In the genomic region with DNA sequence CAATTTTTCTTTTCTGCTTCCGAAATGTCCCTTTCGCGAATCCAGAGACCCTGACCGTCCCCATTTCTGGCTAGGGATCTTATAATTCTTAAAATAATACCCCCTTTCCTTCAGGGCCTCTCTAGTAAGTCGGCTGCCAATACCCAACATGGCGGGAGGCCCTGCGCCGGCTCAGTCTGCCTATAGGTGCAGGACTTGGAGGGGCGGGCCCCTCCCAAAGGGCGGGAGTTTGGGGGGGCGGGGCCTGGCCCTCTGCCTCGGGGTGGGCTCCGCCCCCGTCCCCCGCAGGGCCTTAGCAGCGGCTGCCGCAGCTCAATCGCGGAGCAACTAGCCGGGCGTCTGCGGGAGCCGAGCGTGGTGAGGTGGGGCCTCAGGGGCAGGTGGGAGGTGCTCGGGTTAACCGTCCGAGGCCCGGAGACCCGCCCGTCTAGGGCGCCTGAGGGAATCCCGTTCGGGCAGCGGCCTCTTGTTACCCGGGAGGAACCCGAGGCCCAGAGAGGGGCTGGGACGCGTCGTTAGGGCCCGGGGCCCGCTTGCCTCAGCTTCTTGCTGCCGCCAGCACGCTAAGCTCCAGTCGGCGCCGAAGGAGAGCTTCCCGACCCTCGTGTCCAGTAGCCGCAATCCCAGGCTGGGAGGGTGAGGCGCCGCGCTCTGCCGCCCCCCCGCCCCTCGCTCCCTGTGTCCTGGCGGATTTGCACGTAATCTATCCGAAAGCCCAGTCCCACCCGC, we compare ENCODE assay signal across 1 cellular context.
TF ChIP-seq lines count a peak whose summit lies in the region.

A gene with protein sequence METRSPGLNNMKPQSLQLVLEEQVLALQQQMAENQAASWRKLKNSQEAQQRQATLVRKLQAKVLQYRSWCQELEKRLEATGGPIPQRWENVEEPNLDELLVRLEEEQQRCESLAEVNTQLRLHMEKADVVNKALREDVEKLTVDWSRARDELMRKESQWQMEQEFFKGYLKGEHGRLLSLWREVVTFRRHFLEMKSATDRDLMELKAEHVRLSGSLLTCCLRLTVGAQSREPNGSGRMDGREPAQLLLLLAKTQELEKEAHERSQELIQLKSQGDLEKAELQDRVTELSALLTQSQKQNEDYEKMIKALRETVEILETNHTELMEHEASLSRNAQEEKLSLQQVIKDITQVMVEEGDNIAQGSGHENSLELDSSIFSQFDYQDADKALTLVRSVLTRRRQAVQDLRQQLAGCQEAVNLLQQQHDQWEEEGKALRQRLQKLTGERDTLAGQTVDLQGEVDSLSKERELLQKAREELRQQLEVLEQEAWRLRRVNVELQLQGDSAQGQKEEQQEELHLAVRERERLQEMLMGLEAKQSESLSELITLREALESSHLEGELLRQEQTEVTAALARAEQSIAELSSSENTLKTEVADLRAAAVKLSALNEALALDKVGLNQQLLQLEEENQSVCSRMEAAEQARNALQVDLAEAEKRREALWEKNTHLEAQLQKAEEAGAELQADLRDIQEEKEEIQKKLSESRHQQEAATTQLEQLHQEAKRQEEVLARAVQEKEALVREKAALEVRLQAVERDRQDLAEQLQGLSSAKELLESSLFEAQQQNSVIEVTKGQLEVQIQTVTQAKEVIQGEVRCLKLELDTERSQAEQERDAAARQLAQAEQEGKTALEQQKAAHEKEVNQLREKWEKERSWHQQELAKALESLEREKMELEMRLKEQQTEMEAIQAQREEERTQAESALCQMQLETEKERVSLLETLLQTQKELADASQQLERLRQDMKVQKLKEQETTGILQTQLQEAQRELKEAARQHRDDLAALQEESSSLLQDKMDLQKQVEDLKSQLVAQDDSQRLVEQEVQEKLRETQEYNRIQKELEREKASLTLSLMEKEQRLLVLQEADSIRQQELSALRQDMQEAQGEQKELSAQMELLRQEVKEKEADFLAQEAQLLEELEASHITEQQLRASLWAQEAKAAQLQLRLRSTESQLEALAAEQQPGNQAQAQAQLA (N-terminal part only) (plus strand): TSS at position 718 of the 729 bp plus-strand sequence. CDS start 6,770 bp downstream, outside the sequence.

TF ChIP-seq in HepG2, 621 proteins besides CTCF, POLR2A, EP300 and RAD21 (continued from another document):
- TF ChIP-seq, protein P1, sequence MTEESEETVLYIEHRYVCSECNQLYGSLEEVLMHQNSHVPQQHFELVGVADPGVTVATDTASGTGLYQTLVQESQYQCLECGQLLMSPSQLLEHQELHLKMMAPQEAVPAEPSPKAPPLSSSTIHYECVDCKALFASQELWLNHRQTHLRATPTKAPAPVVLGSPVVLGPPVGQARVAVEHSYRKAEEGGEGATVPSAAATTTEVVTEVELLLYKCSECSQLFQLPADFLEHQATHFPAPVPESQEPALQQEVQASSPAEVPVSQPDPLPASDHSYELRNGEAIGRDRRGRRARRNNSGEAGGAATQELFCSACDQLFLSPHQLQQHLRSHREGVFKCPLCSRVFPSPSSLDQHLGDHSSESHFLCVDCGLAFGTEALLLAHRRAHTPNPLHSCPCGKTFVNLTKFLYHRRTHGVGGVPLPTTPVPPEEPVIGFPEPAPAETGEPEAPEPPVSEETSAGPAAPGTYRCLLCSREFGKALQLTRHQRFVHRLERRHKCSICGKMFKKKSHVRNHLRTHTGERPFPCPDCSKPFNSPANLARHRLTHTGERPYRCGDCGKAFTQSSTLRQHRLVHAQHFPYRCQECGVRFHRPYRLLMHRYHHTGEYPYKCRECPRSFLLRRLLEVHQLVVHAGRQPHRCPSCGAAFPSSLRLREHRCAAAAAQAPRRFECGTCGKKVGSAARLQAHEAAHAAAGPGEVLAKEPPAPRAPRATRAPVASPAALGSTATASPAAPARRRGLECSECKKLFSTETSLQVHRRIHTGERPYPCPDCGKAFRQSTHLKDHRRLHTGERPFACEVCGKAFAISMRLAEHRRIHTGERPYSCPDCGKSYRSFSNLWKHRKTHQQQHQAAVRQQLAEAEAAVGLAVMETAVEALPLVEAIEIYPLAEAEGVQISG (CRISPR knock-in tag; IDR thresholded peaks at IDR 0.05) = peak; percentile 69; the same call in 1 of the 2 replicates
- peak; percentile 67 for TF ChIP-seq RXRB (CRISPR knock-in tag; IDR thresholded peaks at IDR 0.05; ENCODE audit: borderline replicate concordance)
- 0 out of 2 replicates have a peak, but pooled peaks have one; percentile 3 for TF ChIP-seq GTF2F1 (IDR thresholded peaks at IDR 0.05; ENCODE audit: low read length)
- no peak for TF ChIP-seq MAFK (conservative IDR thresholded peaks at IDR 0.05 in 1 of 2, IDR thresholded peaks at IDR 0.05 in 1 of 2; ENCODE audit: low read length in 2 of 2)
- no peak for TF ChIP-seq SCMH1 (CRISPR knock-in tag; IDR thresholded peaks at IDR 0.05; ENCODE audit: borderline replicate concordance)
- TF ChIP-seq, protein P2, sequence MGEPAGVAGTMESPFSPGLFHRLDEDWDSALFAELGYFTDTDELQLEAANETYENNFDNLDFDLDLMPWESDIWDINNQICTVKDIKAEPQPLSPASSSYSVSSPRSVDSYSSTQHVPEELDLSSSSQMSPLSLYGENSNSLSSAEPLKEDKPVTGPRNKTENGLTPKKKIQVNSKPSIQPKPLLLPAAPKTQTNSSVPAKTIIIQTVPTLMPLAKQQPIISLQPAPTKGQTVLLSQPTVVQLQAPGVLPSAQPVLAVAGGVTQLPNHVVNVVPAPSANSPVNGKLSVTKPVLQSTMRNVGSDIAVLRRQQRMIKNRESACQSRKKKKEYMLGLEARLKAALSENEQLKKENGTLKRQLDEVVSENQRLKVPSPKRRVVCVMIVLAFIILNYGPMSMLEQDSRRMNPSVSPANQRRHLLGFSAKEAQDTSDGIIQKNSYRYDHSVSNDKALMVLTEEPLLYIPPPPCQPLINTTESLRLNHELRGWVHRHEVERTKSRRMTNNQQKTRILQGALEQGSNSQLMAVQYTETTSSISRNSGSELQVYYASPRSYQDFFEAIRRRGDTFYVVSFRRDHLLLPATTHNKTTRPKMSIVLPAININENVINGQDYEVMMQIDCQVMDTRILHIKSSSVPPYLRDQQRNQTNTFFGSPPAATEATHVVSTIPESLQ (CRISPR knock-in tag; conservative IDR thresholded peaks at IDR 0.05) = peak; percentile 84; the same call in 1 of the 2 replicates
- TF ChIP-seq, protein P3, sequence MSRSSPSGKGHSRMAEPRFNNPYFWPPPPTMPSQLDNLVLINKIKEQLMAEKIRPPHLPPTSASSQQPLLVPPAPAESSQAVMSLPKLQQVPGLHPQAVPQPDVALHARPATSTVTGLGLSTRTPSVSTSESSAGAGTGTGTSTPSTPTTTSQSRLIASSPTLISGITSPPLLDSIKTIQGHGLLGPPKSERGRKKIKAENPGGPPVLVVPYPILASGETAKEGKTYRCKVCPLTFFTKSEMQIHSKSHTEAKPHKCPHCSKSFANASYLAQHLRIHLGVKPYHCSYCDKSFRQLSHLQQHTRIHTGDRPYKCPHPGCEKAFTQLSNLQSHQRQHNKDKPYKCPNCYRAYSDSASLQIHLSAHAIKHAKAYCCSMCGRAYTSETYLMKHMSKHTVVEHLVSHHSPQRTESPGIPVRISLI (CRISPR knock-in tag; IDR thresholded peaks at IDR 0.05; ENCODE audit: borderline replicate concordance) = no peak
- TF ChIP-seq ZNF678 (CRISPR knock-in tag; IDR thresholded peaks at IDR 0.05) = peak; percentile 70
- TF ChIP-seq NFYB (CRISPR knock-in tag; IDR thresholded peaks at IDR 0.05) = peak; percentile 64
- TF ChIP-seq, protein P4, sequence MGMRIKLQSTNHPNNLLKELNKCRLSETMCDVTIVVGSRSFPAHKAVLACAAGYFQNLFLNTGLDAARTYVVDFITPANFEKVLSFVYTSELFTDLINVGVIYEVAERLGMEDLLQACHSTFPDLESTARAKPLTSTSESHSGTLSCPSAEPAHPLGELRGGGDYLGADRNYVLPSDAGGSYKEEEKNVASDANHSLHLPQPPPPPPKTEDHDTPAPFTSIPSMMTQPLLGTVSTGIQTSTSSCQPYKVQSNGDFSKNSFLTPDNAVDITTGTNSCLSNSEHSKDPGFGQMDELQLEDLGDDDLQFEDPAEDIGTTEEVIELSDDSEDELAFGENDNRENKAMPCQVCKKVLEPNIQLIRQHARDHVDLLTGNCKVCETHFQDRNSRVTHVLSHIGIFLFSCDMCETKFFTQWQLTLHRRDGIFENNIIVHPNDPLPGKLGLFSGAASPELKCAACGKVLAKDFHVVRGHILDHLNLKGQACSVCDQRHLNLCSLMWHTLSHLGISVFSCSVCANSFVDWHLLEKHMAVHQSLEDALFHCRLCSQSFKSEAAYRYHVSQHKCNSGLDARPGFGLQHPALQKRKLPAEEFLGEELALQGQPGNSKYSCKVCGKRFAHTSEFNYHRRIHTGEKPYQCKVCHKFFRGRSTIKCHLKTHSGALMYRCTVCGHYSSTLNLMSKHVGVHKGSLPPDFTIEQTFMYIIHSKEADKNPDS (CRISPR knock-in tag; IDR thresholded peaks at IDR 0.05) = peak; percentile 80; the same call in 1 of the 2 replicates
- no peak; the same call in 2 of the 3 replicates for TF ChIP-seq MXI1 (IDR thresholded peaks at IDR 0.05; ENCODE audit: borderline replicate concordance, low read depth, low read length)
- TF ChIP-seq ZBTB21 (CRISPR knock-in tag; IDR thresholded peaks at IDR 0.05) = no peak; the same call in 1 of the 2 replicates
- TF ChIP-seq, protein P5, sequence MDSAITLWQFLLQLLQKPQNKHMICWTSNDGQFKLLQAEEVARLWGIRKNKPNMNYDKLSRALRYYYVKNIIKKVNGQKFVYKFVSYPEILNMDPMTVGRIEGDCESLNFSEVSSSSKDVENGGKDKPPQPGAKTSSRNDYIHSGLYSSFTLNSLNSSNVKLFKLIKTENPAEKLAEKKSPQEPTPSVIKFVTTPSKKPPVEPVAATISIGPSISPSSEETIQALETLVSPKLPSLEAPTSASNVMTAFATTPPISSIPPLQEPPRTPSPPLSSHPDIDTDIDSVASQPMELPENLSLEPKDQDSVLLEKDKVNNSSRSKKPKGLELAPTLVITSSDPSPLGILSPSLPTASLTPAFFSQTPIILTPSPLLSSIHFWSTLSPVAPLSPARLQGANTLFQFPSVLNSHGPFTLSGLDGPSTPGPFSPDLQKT (CRISPR knock-in tag; IDR thresholded peaks at IDR 0.05; ENCODE audit: borderline replicate concordance) = no peak
- TF ChIP-seq TP53 (CRISPR knock-in tag; conservative IDR thresholded peaks at IDR 0.05) = peak; percentile 90
- no peak for TF ChIP-seq MED8 (CRISPR knock-in tag; IDR thresholded peaks at IDR 0.05; ENCODE audit: insufficient replicate concordance)
- TF ChIP-seq, protein P6, sequence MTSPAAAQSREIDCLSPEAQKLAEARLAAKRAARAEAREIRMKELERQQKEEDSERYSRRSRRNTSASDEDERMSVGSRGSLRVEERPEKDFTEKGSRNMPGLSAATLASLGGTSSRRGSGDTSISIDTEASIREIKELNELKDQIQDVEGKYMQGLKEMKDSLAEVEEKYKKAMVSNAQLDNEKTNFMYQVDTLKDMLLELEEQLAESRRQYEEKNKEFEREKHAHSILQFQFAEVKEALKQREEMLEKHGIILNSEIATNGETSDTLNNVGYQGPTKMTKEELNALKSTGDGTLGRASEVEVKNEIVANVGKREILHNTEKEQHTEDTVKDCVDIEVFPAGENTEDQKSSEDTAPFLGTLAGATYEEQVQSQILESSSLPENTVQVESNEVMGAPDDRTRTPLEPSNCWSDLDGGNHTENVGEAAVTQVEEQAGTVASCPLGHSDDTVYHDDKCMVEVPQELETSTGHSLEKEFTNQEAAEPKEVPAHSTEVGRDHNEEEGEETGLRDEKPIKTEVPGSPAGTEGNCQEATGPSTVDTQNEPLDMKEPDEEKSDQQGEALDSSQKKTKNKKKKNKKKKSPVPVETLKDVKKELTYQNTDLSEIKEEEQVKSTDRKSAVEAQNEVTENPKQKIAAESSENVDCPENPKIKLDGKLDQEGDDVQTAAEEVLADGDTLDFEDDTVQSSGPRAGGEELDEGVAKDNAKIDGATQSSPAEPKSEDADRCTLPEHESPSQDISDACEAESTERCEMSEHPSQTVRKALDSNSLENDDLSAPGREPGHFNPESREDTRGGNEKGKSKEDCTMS (CRISPR knock-in tag; conservative IDR thresholded peaks at IDR 0.05) = no peak
- TF ChIP-seq ZNF329 (CRISPR knock-in tag; IDR thresholded peaks at IDR 0.05; ENCODE audit: low read depth) = no peak
- TF ChIP-seq ZNF737 (CRISPR knock-in tag; IDR thresholded peaks at IDR 0.05; ENCODE audit: borderline replicate concordance) = peak; percentile 93
- TF ChIP-seq STAT5B (CRISPR knock-in tag; IDR thresholded peaks at IDR 0.05) = no peak; the same call in 1 of the 2 replicates
- TF ChIP-seq ZNF138 (CRISPR knock-in tag; IDR thresholded peaks at IDR 0.05; ENCODE audit: low read depth) = 0 out of 2 replicates have a peak, but pooled peaks have one; percentile 50
